ENCODE assay signal across 10 cellular contexts in genomic region chr5:143341807-143342570, GRCh38.
DNase-seq lines count a peak whose midpoint lies in the region; ATAC-seq, FAIRE-seq and TF ChIP-seq lines count a peak whose summit lies in the region.
"Had no signal": no experiment of that assay in that cellular context is flagged by ENCODE, and none has a peak within 500 bp of the region (broad histone marks: within the 10 kb centered on the region; RNA-seq: fewer than 3 reads in every experiment).

No MANE protein-coding gene starts in this region.

- no peaks in the 10 kb centered on the region for H3K9me3 Mint-ChIP-seq in activated naive CD4-positive, alpha-beta T cell treated with anti-CD3 and anti-CD28 coated beads, Interleukin-2, amount 10 ng/mL, durations not matched to agents 7 days and 5 days
- H3K9me3 Mint-ChIP-seq: nephron had no signal

- ATAC-seq in K562 = peak; percentile 81

- peak overlapping the region; percentile 32 for H3K4me2 ChIP-seq in KMS-11
- H3K4me2 ChIP-seq in K562 (ENCODE audit: insufficient read depth, low read length) = no peak overlapping the region

- no peak for TF ChIP-seq POLR2A in K562 (conservative IDR thresholded peaks at IDR 0.05)

- H3K36me3 ChIP-seq in KMS-11 (ENCODE audit: insufficient read depth) (no peaks in the 10 kb centered on the region), K562 (ENCODE audit: control insufficient read depth, insufficient read depth, low read length) (0 out of 3 replicates have a peak, but pooled peaks cover 4% of the 10 kb centered on the region), liver (ENCODE audit: control insufficient read depth in 4 of 4, insufficient read depth in 3 of 4, low read depth in 1 of 4, low read length in 3 of 4) (peaks cover 0 to 3% (median under 1%) of the 10 kb centered on the region in 4 donors)

- H3K9ac ChIP-seq in KMS-11 (no peak overlapping the region), K562 (ENCODE audit: insufficient read depth in 1 of 2, low read depth in 2 of 2, low read length in 2 of 2) (no peak overlapping the region), liver (ENCODE audit: low read depth in 1 of 2, low read length in 2 of 2) (no peak overlapping the region)

- H3K27ac Mint-ChIP-seq in activated naive CD4-positive, alpha-beta T cell treated with anti-CD3 and anti-CD28 coated beads, Interleukin-2, amount 10 ng/mL, durations not matched to agents 7 days and 5 days = no peak overlapping the region
- H3K27ac Mint-ChIP-seq: nephron had no signal

- no peaks in the 10 kb centered on the region for H3K27me3 Mint-ChIP-seq in activated naive CD4-positive, alpha-beta T cell treated with anti-CD3 and anti-CD28 coated beads, Interleukin-2, amount 10 ng/mL, durations not matched to agents 7 days and 5 days

- TF ChIP-seq CTCF in KMS-11 (conservative IDR thresholded peaks at IDR 0.05; ENCODE audit: low read depth, low read length) = no peak
- no peak for TF ChIP-seq CTCF in K562 (IDR thresholded peaks at IDR 0.05 in 2 of 3, conservative IDR thresholded peaks at IDR 0.05 in 1 of 3; ENCODE audit: insufficient read depth in 2 of 3, low read depth in 1 of 3, low read length in 3 of 3)
- no peak for TF ChIP-seq CTCF in liver (IDR thresholded peaks at IDR 0.05; ENCODE audit: low read depth, low read length, missing input control)

- TF ChIP-seq RAD21 in K562 (CRISPR knock-in tag; conservative IDR thresholded peaks at IDR 0.05 in 1 of 2, IDR thresholded peaks at IDR 0.05 in 1 of 2) (peak in 1 of 2 experiments; percentile 14; a peak in 1 of 4 replicates), liver (IDR thresholded peaks at IDR 0.05) (no peak)

- H3K4me1 Mint-ChIP-seq in activated naive CD4-positive, alpha-beta T cell treated with anti-CD3 and anti-CD28 coated beads, Interleukin-2, amount 10 ng/mL, durations not matched to agents 7 days and 5 days = peaks cover 15% of the 10 kb centered on the region

- H3K4me3 ChIP-seq in KMS-11 (IDR thresholded peaks at IDR 0.05; ENCODE audit: insufficient read depth, low read depth, low read length) = no peak overlapping the region
- no peak overlapping the region for H3K4me3 ChIP-seq in K562
- no peak overlapping the region for H3K4me3 ChIP-seq in liver (ENCODE audit: low read depth in 1 of 3, low read length in 3 of 3)

- H3K4me3 Mint-ChIP-seq in activated naive CD4-positive, alpha-beta T cell treated with anti-CD3 and anti-CD28 coated beads, Interleukin-2, amount 10 ng/mL, durations not matched to agents 7 days and 5 days = no peak overlapping the region
- H3K4me3 Mint-ChIP-seq: nephron had no signal

- H3K27me3 ChIP-seq in KMS-11 (ENCODE audit: insufficient read depth, low read depth) (no peaks in the 10 kb centered on the region), K562 (ENCODE audit: control insufficient read depth in 2 of 2, insufficient read depth in 2 of 2, low read length in 2 of 2) (no peaks in the 10 kb centered on the region), liver (ENCODE audit: control insufficient read depth in 4 of 4, insufficient read depth in 4 of 4, low read length in 3 of 4) (no peaks in the 10 kb centered on the region)

- H3K4me1 ChIP-seq in KMS-11 (ENCODE audit: low read depth, poor library complexity, severe bottlenecking) (peaks cover 100% of the 10 kb centered on the region), K562 (replicated peaks in 1 of 2; ENCODE audit: control insufficient read depth in 2 of 2, insufficient read depth in 2 of 2, low read length in 2 of 2) (peaks cover 0 to 23% of the 10 kb centered on the region in 2 experiments; a peak in 2 of 5 replicates), liver (ENCODE audit: control insufficient read depth in 4 of 4, insufficient read depth in 4 of 4, low read length in 3 of 4) (peaks cover 6 to 19% (median 12%) of the 10 kb centered on the region in 4 donors)

- no peaks in the 10 kb centered on the region for H3K9me3 ChIP-seq in K562 (replicated peaks; ENCODE audit: control insufficient read depth, insufficient read depth, low read depth, low read length)
- no peaks in the 10 kb centered on the region for H3K9me3 ChIP-seq in liver (ENCODE audit: control insufficient read depth in 4 of 4, low read length in 3 of 4)

- intact Hi-C loops in K562 (cut with micrococcal nuclease) = loop anchor here (5.0 kb wide), 2 partner anchors 60 to 150 kb away; partner anchors contain the start of gene NR3C1

- CTCF ChIA-PET in K562 (lab: Yijun Ruan, JAX; ENCODE audit: low intra/inter-chr PET ratio) = no interaction called here
- CTCF ChIA-PET in activated naive CD4-positive, alpha-beta T cell treated with anti-CD3 and anti-CD28 coated beads, Interleukin-2, amount 10 ng/mL, durations not matched to agents 7 days and 5 days (lab: Charles Lee) = interaction anchor here (0.9 kb wide), 1 partner anchor 236 kb away, joined by 3 read pairs; no protein-coding TSS in a partner anchor

- H3K79me2 ChIP-seq in KMS-11 (ENCODE audit: insufficient read depth, low read depth) = peaks cover 100% of the 10 kb centered on the region
- H3K79me2 ChIP-seq in K562 (ENCODE audit: control insufficient read depth, insufficient read depth, low read length) = peaks cover 59% of the 10 kb centered on the region

- no TSS peak for BruUV-seq in K562 (replicated peaks; lab: Mats Ljungman, UMichigan)

- no peak for FAIRE-seq in K562 (lab: Jason Lieb, UNC)

- H3K27ac ChIP-seq in KMS-11 = peak overlapping the region; percentile 18; the same call in 1 of the 2 replicates
- H3K27ac ChIP-seq in K562 (ENCODE audit: extremely low read depth, low read depth, low read length) = 0 out of 3 replicates have a peak overlapping the region, but pooled peaks have one; percentile 0
- H3K27ac ChIP-seq in liver (ENCODE audit: low read depth in 1 of 2, low read length in 2 of 2) = no peak overlapping the region

- H4K20me1 ChIP-seq in KMS-11 (ENCODE audit: insufficient read depth) (peaks cover 67% of the 10 kb centered on the region), K562 (replicated peaks; ENCODE audit: control insufficient read depth, insufficient read depth, low read length) (no peaks in the 10 kb centered on the region)

- DNase-seq in CD1c-positive myeloid dendritic cell (ENCODE audit: extremely low spot score) (peak; percentile 17), K562 (ENCODE audit: extremely low read depth in 1 of 4, low spot score in 3 of 4) (peak in 1 of 4 experiments; percentile 34), GF-D8 (lab: John Stamatoyannopoulos, UW) (no peak), SHP77 treated with DMSO at 0.1 percent for 48 hours (lab: John Stamatoyannopoulos, UW) (no peak)
- no peak for DNase-seq in activated CD8-positive, alpha-beta memory T cell treated with anti-CD3 and anti-CD28 coated beads for 24 hours
- no peak for DNase-seq in activated naive CD4-positive, alpha-beta T cell treated with anti-CD3 and anti-CD28 coated beads, Interleukin-2, amount 10 ng/mL, durations not matched to agents 7 days and 5 days
- DNase-seq: NCI-H526 treated with DMSO at 0.1 percent for 48 hours had no signal

- WGBS in K562 (ENCODE audit: insufficient coverage, low coverage, missing lambda C conversion rate) = 64% methylated on average over 4 of the region's 4 CpGs
- 80% methylated on average over 4 of the region's 4 CpGs for WGBS in liver

- in situ Hi-C loops in K562 (cut with MboI) = no loop called here

- peaks cover 17% of the 10 kb centered on the region for H3K36me3 Mint-ChIP-seq in activated naive CD4-positive, alpha-beta T cell treated with anti-CD3 and anti-CD28 coated beads, Interleukin-2, amount 10 ng/mL, durations not matched to agents 7 days and 5 days

- POLR2A ChIA-PET in K562 (lab: Yijun Ruan, JAX) = no interaction called here

- H2AFZ ChIP-seq in KMS-11 (ENCODE audit: low read depth) = no peak overlapping the region
- H2AFZ ChIP-seq in K562 (ENCODE audit: low read depth, low read length) = no peak overlapping the region

- TF ChIP-seq EP300 in K562 (IDR thresholded peaks at IDR 0.05; ENCODE audit: low read length) = peak; percentile 77

- no peaks in the 10 kb centered on the region for H3K9me1 ChIP-seq in K562 (ENCODE audit: control insufficient read depth, insufficient read depth, low read length)

TF ChIP-seq in K562, 482 proteins besides CTCF, POLR2A, EP300 and RAD21 (continues in another document):
- peak; percentile 40; the same call in 1 of the 2 replicates for TF ChIP-seq ZNF239 (CRISPR knock-in tag; IDR thresholded peaks at IDR 0.05)

TF ChIP-seq in liver, 16 proteins besides CTCF, POLR2A, EP300 and RAD21:
- TF ChIP-seq, protein P1, sequence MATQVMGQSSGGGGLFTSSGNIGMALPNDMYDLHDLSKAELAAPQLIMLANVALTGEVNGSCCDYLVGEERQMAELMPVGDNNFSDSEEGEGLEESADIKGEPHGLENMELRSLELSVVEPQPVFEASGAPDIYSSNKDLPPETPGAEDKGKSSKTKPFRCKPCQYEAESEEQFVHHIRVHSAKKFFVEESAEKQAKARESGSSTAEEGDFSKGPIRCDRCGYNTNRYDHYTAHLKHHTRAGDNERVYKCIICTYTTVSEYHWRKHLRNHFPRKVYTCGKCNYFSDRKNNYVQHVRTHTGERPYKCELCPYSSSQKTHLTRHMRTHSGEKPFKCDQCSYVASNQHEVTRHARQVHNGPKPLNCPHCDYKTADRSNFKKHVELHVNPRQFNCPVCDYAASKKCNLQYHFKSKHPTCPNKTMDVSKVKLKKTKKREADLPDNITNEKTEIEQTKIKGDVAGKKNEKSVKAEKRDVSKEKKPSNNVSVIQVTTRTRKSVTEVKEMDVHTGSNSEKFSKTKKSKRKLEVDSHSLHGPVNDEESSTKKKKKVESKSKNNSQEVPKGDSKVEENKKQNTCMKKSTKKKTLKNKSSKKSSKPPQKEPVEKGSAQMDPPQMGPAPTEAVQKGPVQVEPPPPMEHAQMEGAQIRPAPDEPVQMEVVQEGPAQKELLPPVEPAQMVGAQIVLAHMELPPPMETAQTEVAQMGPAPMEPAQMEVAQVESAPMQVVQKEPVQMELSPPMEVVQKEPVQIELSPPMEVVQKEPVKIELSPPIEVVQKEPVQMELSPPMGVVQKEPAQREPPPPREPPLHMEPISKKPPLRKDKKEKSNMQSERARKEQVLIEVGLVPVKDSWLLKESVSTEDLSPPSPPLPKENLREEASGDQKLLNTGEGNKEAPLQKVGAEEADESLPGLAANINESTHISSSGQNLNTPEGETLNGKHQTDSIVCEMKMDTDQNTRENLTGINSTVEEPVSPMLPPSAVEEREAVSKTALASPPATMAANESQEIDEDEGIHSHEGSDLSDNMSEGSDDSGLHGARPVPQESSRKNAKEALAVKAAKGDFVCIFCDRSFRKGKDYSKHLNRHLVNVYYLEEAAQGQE (IDR thresholded peaks at IDR 0.05) = no peak
- peak in 1 of 2 donors; percentile 50 for TF ChIP-seq JUND (IDR thresholded peaks at IDR 0.05)
- TF ChIP-seq EGR1 (IDR thresholded peaks at IDR 0.05; ENCODE audit: low read depth in 2 of 2) = no peak
- peak; percentile 79 for TF ChIP-seq ATF3 (IDR thresholded peaks at IDR 0.05)
- no peak for TF ChIP-seq NR2F2 (IDR thresholded peaks at IDR 0.05)
- no peak for TF ChIP-seq RXRA (IDR thresholded peaks at IDR 0.05)
TF ChIP-seq in liver: peak in this region for 2.

Comparison
In these comparisons a context has a peak if more than half of its experiments do, and no peak if none do; other contexts are left out.
1. H3K27ac ChIP-seq: peak in KMS-11 (single experiment) and K562 (single experiment); none in liver (0 of 2).